ENCODE assay signal across 10 cellular contexts in the genomic region with DNA sequence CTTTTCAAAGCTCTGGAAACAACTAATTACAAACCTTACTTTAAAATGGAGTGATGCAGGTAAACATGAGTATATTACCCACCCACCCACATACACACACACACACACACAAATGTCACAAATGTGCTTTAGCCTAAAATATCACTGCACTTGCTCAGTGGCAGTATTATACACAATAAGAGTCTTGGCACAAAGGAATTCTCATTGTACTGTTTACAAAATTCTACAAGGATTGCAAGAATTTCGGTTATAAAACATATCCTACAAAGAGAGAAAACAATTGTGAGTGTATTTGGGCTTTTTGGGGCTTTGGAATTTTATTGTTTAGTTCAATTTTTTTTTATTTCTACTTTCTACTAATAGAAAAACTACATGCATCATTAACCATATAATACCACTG.
DNase-seq lines count a peak whose midpoint lies in the region; ATAC-seq and TF ChIP-seq lines count a peak whose summit lies in the region.
"Had no signal": no experiment of that assay in that cellular context is flagged by ENCODE, and none has a peak within 500 bp of the region (broad histone marks: within the 10 kb centered on the region; RNA-seq: fewer than 3 reads in every experiment).

No MANE protein-coding gene starts in this region.

- no peak for ATAC-seq in Right ventricle myocardium inferior
- ATAC-seq in HG02623 (IDR thresholded peaks at IDR 0.05; ENCODE audit: unreplicated experiment): no peak

- H3K9ac ChIP-seq in mammary epithelial cell (ENCODE audit: insufficient read depth, low read length): no peak overlapping the region

- peaks cover 56% of the 10 kb centered on the region for H3K79me2 ChIP-seq in mammary epithelial cell (ENCODE audit: insufficient read depth, low read length)

- BruUV-seq in mammary epithelial cell (replicated peaks; lab: Mats Ljungman, UMichigan): no TSS peak

- H3K4me1 ChIP-seq in right atrium auricular region: peaks cover 0 to 24% of the 10 kb centered on the region in 2 donors
- H3K4me1 ChIP-seq in mammary epithelial cell (ENCODE audit: insufficient read depth, low read length): peaks cover 20% of the 10 kb centered on the region
- H3K4me1 ChIP-seq in mesodermal cell (ENCODE audit: control insufficient read depth, insufficient read depth, low read length, poor library complexity, severe bottlenecking): peaks cover 8% of the 10 kb centered on the region

- CTCF ChIA-PET in mammary epithelial cell (lab: Charles Lee; ENCODE audit: low non-redundant PET): no interaction called here

- H3K9me3 ChIP-seq in right atrium auricular region: no peaks in the 10 kb centered on the region
- H3K9me3 ChIP-seq in mammary epithelial cell (replicated peaks; ENCODE audit: insufficient read depth, low read length): no peaks in the 10 kb centered on the region
- H3K9me3 ChIP-seq in mesodermal cell (ENCODE audit: control insufficient read depth, low read length): no peaks in the 10 kb centered on the region

- H3K4me2 ChIP-seq in mammary epithelial cell (ENCODE audit: insufficient read depth, low read depth, low read length): peak overlapping the region; percentile 85

- dilution Hi-C loops in mammary epithelial cell (cut with HindIII; ENCODE audit: low sequenced_read_pairs): no loop called here

- H3K36me3 ChIP-seq in right atrium auricular region: no peaks in the 10 kb centered on the region
- H3K36me3 ChIP-seq in mammary epithelial cell (ENCODE audit: insufficient read depth, low read length): no peaks in the 10 kb centered on the region
- no peaks in the 10 kb centered on the region for H3K36me3 ChIP-seq in mesodermal cell (ENCODE audit: control insufficient read depth, insufficient read depth, low read length)

- no peak overlapping the region for H2AFZ ChIP-seq in mammary epithelial cell (ENCODE audit: low read depth, low read length)

- H3K27ac ChIP-seq in right atrium auricular region (peak overlapping the region; percentile 97 to 99), mammary epithelial cell (ENCODE audit: insufficient read depth, low read depth, low read length) (peak overlapping the region; percentile 58), mesodermal cell (ENCODE audit: low read depth, low read length, severe bottlenecking) (no peak overlapping the region)

- no peak for DNase-seq in right atrium auricular region (ENCODE audit: low spot score)
- no peak for DNase-seq in Right ventricle myocardium inferior (ENCODE audit: missing footprints)
- no peak for DNase-seq in mammary epithelial cell
- no peak for DNase-seq in AG20443 (ENCODE audit: low spot score)
- no peak for DNase-seq in NCI-H146 treated with DMSO at 0.1 percent for 48 hours (lab: John Stamatoyannopoulos, UW; ENCODE audit: unreplicated experiment)
- no peak for DNase-seq in KBM-7
- DNase-seq: activated CD4-positive, alpha-beta T cell treated with anti-CD3 and anti-CD28 coated beads, Interleukin-2, amount 10 ng/mL, durations not matched to agents 7 days and 5 days; stimulated activated CD8-positive, alpha-beta memory T cell treated with anti-CD3 and anti-CD28 coated beads, Interleukin-4, amount 100 ng/mL, for 48 hours had no signal

- peak overlapping the region; percentile 82 to 90 for H3K4me3 ChIP-seq in right atrium auricular region
- H3K4me3 ChIP-seq in mammary epithelial cell (replicated peaks in 1 of 3; ENCODE audit: insufficient read depth in 1 of 3, low read depth in 2 of 3, low read length in 3 of 3): peak overlapping the region in 1 of 3 experiments; percentile 73
- H3K4me3 ChIP-seq in mesodermal cell (ENCODE audit: extremely low read depth, insufficient read depth, low read length, poor library complexity, severe bottlenecking): peak overlapping the region; percentile 83

- intact Hi-C loops in Right ventricle myocardium inferior (cut with DNase I) (loop anchor here (2.0 to 5.0 kb wide), 2 partner anchors 34 to 71 kb away; no protein-coding TSS in a partner anchor), mammary epithelial cell (cut with micrococcal nuclease) (loop anchor here (2.0 kb wide), 1 partner anchor 33 kb away; no protein-coding TSS in a partner anchor)

- in situ Hi-C loops in mammary epithelial cell (cut with MboI; ENCODE audit: low sequenced_read_pairs in 2 of 2) (loop anchor here in 1 of 2 donors (25.0 kb wide), 1 partner anchor 204 kb away; a partner anchor contains a TSS), KBM-7 (cut with MboI; ENCODE audit: low pct_unique_long_range_greater_than_20kb, low sequenced_read_pairs) (no loop called here)

- no peaks in the 10 kb centered on the region for H4K20me1 ChIP-seq in mammary epithelial cell (ENCODE audit: insufficient read depth, low read length)

- 89% methylated on average over 1 of the region's 1 CpG for WGBS in mammary epithelial cell (ENCODE audit: low coverage, missing lambda C conversion rate)
- no CpG with 5 or more reads among the region's 1 CpG for WGBS in mesodermal cell (ENCODE audit: insufficient coverage in 2 of 2), 2 experiments

- TF ChIP-seq CTCF in right atrium auricular region (IDR thresholded peaks at IDR 0.05) (no peak), mammary epithelial cell (conservative IDR thresholded peaks at IDR 0.05 in 1 of 2, IDR thresholded peaks at IDR 0.05 in 1 of 2; ENCODE audit: extremely low read depth in 1 of 2, insufficient read depth in 1 of 2, low read depth in 1 of 2, low read length in 2 of 2) (no peak)

- H3K27me3 ChIP-seq in right atrium auricular region (no peaks in the 10 kb centered on the region), mammary epithelial cell (ENCODE audit: insufficient read depth, low read length) (no peaks in the 10 kb centered on the region)
